ENCODE assay signal across 8 cellular contexts in the genomic region with DNA sequence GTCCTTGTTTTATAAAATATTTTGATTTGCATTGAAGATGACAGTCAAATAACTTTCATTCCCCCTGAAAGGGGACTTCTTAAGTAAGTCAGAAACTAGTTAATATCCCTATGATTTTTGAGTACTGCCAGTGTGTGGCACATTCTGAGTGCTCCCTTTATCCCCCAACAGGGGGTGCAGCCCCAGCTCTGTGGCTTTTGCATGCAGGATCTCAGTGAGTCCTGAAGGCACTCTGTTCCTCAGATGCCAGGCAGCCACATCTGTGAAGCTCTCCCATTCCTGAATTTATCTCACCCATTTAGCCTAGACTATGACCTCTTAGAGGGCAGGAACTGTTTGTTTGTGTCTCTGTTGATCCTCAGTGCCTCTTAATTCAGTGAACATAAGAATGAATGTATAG.
DNase-seq lines count a peak whose midpoint lies in the region; ATAC-seq, FAIRE-seq and TF ChIP-seq lines count a peak whose summit lies in the region.

No MANE protein-coding gene starts in this region.

- no peak overlapping the region for H3K18ac ChIP-seq in neuronal stem cell (ENCODE audit: low read length)

- no peaks in the 10 kb centered on the region for H3K4me1 ChIP-seq in neuronal stem cell (ENCODE audit: control insufficient read depth in 2 of 2, insufficient read depth in 1 of 2, low read depth in 1 of 2, low read length in 2 of 2)

- H3K36me3 ChIP-seq in bronchial epithelial cell (ENCODE audit: control insufficient read depth, insufficient read depth, low read length) = no peaks in the 10 kb centered on the region
- peaks cover 0 to 9% of the 10 kb centered on the region in 2 donors for H3K36me3 ChIP-seq in neuronal stem cell (replicated peaks in 1 of 2; ENCODE audit: control insufficient read depth in 2 of 2, insufficient read depth in 2 of 2, low read length in 2 of 2)

- no peak overlapping the region for H4K91ac ChIP-seq in neuronal stem cell (ENCODE audit: low read depth, low read length, poor library complexity)

- H2AK5ac ChIP-seq in neuronal stem cell (ENCODE audit: low read depth, low read length) = no peak overlapping the region

- TF ChIP-seq CTCF in bronchial epithelial cell (IDR thresholded peaks at IDR 0.05; ENCODE audit: insufficient read depth, low read length, severe bottlenecking) = peak; percentile 29

- H3K9ac ChIP-seq in neuronal stem cell (ENCODE audit: low read depth, low read length, poor library complexity) = no peak overlapping the region

- FAIRE-seq in bronchial epithelial cell (lab: Jason Lieb, UNC) = no peak

- H3K27ac ChIP-seq in neuronal stem cell (replicated peaks; ENCODE audit: low read length) = no peak overlapping the region

- DNase-seq in NCI-H748 (lab: John Stamatoyannopoulos, UW; ENCODE audit: unreplicated experiment) (peak; percentile 44), NCI-H748 treated with DMSO at 0.1 percent for 48 hours (lab: John Stamatoyannopoulos, UW) (no peak), LHCN-M2 (ENCODE audit: low read depth) (peak; percentile 57), bronchial epithelial cell (ENCODE audit: low read depth) (peak; percentile 20), neuronal stem cell (ENCODE audit: low spot score) (peak; percentile 8), HPDE6-E6E7 (ENCODE audit: extremely low spot score) (no peak)

- H3K79me1 ChIP-seq in neuronal stem cell (ENCODE audit: low read depth, low read length) = no peaks in the 10 kb centered on the region

- H3K14ac ChIP-seq in neuronal stem cell (ENCODE audit: low read length) = no peak overlapping the region

- H2AFZ ChIP-seq in neuronal stem cell (ENCODE audit: low read length) = no peak overlapping the region

- H2BK12ac ChIP-seq in neuronal stem cell (ENCODE audit: low read length) = no peak overlapping the region

- no peak overlapping the region for H2BK120ac ChIP-seq in neuronal stem cell (ENCODE audit: low read depth, low read length)

- H3K9me3 ChIP-seq in neuronal stem cell (replicated peaks in 1 of 2; ENCODE audit: control insufficient read depth in 2 of 2, insufficient read depth in 1 of 2, low read depth in 1 of 2, low read length in 2 of 2) = no peaks in the 10 kb centered on the region

- H2BK5ac ChIP-seq in neuronal stem cell (ENCODE audit: low read length) = no peak overlapping the region

- H3K23ac ChIP-seq in neuronal stem cell (ENCODE audit: low read depth, low read length, poor library complexity) = no peak overlapping the region

- no peak overlapping the region for H3K4me2 ChIP-seq in neuronal stem cell (ENCODE audit: insufficient read depth, low read length, poor library complexity, severe bottlenecking)

- no peaks in the 10 kb centered on the region for H3K27me3 ChIP-seq in bronchial epithelial cell (ENCODE audit: control insufficient read depth, insufficient read depth, low read length)
- H3K27me3 ChIP-seq in neuronal stem cell (ENCODE audit: control insufficient read depth in 3 of 3, insufficient read depth in 3 of 3, low read depth in 1 of 3, low read length in 3 of 3) = no peaks in the 10 kb centered on the region

- no peak overlapping the region for H4K8ac ChIP-seq in neuronal stem cell (ENCODE audit: low read depth, low read length)

- ATAC-seq in HG03520 (IDR thresholded peaks at IDR 0.05; ENCODE audit: unreplicated experiment) (no peak), GM21786 (IDR thresholded peaks at IDR 0.05; ENCODE audit: unreplicated experiment) (no peak)

- H3K4me3 ChIP-seq in bronchial epithelial cell (ENCODE audit: low read depth, low read length) (no peak overlapping the region), neuronal stem cell (ENCODE audit: low read length in 2 of 2) (no peak overlapping the region)

- no peak overlapping the region for H3K4ac ChIP-seq in neuronal stem cell (ENCODE audit: low read length)

- H2BK15ac ChIP-seq in neuronal stem cell (ENCODE audit: low read length) = no peak overlapping the region

Comparison
In these comparisons a context has a peak if more than half of its experiments do, and no peak if none do; other contexts are left out.
1. DNase-seq: peak in NCI-H748 (single experiment), LHCN-M2 (single experiment), bronchial epithelial cell (single experiment) and neuronal stem cell (single experiment); none in NCI-H748 treated with DMSO at 0.1 percent for 48 hours (single experiment) and HPDE6-E6E7 (single experiment).